ENCODE assay signal across 2 cellular contexts in genomic region chr6:169114632-169115031, GRCh38.
TF ChIP-seq lines count a peak whose summit lies in the region.

No MANE protein-coding gene starts in this region.

TF ChIP-seq in IMR-90, 13 proteins besides CTCF, POLR2A, EP300 and RAD21:
- TF ChIP-seq CEBPB (IDR thresholded peaks at IDR 0.05; ENCODE audit: low read depth, low read length), result peak; percentile 11; the same call in 1 of the 2 replicates

TF ChIP-seq in H1, 55 proteins besides CTCF, POLR2A, EP300 and RAD21:
- TF ChIP-seq CEBPB (IDR thresholded peaks at IDR 0.05; ENCODE audit: low read depth, low read length), result peak; percentile 66; the same call in 1 of the 2 replicates
